ENCODE assay signal across 1 cellular context in genomic region chr1:33153650-33154049, GRCh38.
TF ChIP-seq lines count a peak whose summit lies in the region.

No MANE protein-coding gene starts in this region.

TF ChIP-seq in H1, 55 proteins besides CTCF, POLR2A, EP300 and RAD21:
- TF ChIP-seq SIN3A (conservative IDR thresholded peaks at IDR 0.05 in 1 of 2, IDR thresholded peaks at IDR 0.05 in 1 of 2; ENCODE audit: low read depth in 1 of 2, low read length in 2 of 2) (no peak), MAFK (IDR thresholded peaks at IDR 0.05; ENCODE audit: low read depth, low read length) (no peak), TEAD4 (IDR thresholded peaks at IDR 0.05; ENCODE audit: low read depth, low read length) (no peak), KDM4A (IDR thresholded peaks at IDR 0.05; ENCODE audit: low read depth, low read length, severe bottlenecking) (no peak), KDM1A (IDR thresholded peaks at IDR 0.05; ENCODE audit: borderline replicate concordance, low read length) (no peak), TCF12 (IDR thresholded peaks at IDR 0.05; ENCODE audit: low read depth, low read length) (no peak), BRCA1 (IDR thresholded peaks at IDR 0.05; ENCODE audit: low read depth, low read length) (no peak), JUN (IDR thresholded peaks at IDR 0.05; ENCODE audit: low read depth, low read length) (no peak), CBX8 (IDR thresholded peaks at IDR 0.05; ENCODE audit: borderline replicate concordance, low read depth, low read length) (no peak), FOSL1 (IDR thresholded peaks at IDR 0.05; ENCODE audit: insufficient read depth, low read depth, low read length) (no peak), KDM5A (IDR thresholded peaks at IDR 0.05; ENCODE audit: low read length) (no peak), SIRT6 (IDR thresholded peaks at IDR 0.05; ENCODE audit: low read length) (no peak), CBX5 (IDR thresholded peaks at IDR 0.05; ENCODE audit: low read depth, low read length) (no peak), CHD1 (IDR thresholded peaks at IDR 0.05; ENCODE audit: low read depth, low read length) (no peak), CEBPB (IDR thresholded peaks at IDR 0.05; ENCODE audit: low read depth, low read length) (no peak), JUND (IDR thresholded peaks at IDR 0.05; ENCODE audit: low read length) (no peak)
